Comparison of ENCODE assay signal across 15 cellular contexts in genomic region chr9:92738661-92739081, GRCh38. TPM values are rescaled to one million over a fixed set of nuclear protein-coding genes. Genes with fewer than 3 reads are reported as not detected.
DNase-seq lines count a peak whose midpoint lies in the region; ATAC-seq and TF ChIP-seq lines count a peak whose summit lies in the region.
"Had no signal": no experiment of that assay in that cellular context is flagged by ENCODE, and none has a peak within 500 bp of the region (broad histone marks: within the 10 kb centered on the region; RNA-seq: fewer than 3 reads in every experiment).

No MANE protein-coding gene starts in this region.

- H3K4me1 Mint-ChIP-seq in effector memory CD8-positive, alpha-beta T cell (ENCODE audit: low read depth in 2 of 2) = peaks cover 60 to 68% of the 10 kb centered on the region in 2 donors
- H3K4me1 Mint-ChIP-seq in type B pancreatic cell (ENCODE audit: unreplicated experiment) = peaks cover 39% of the 10 kb centered on the region

- H3K27ac Mint-ChIP-seq in effector memory CD8-positive, alpha-beta T cell = peak overlapping the region; percentile 55 to 64
- H3K27ac Mint-ChIP-seq in type B pancreatic cell = peak overlapping the region; percentile 51
- H3K27ac Mint-ChIP-seq: activated B cell treated with CpG ODN at 0.5 μM for 24 hours; activated naive CD4-positive, alpha-beta T cell treated with anti-CD3 and anti-CD28 coated beads, Interleukin-2, amount 50 U/mL, for 24 hours had no signal

- H3K9me2 ChIP-seq in OCI-LY1 (ENCODE audit: low read depth, low read length) = no peaks in the 10 kb centered on the region

- no peak for ATAC-seq in effector memory CD8-positive, alpha-beta T cell (replicated peaks)
- ATAC-seq in lung (ENCODE audit: insufficient read depth, low FRiP score) (no peak), HG03571 (IDR thresholded peaks at IDR 0.05; ENCODE audit: unreplicated experiment) (no peak)
- ATAC-seq: HCT116 had no signal

- H3K9ac ChIP-seq in OCI-LY1 (ENCODE audit: low read length) = no peak overlapping the region; the same call in 1 of the 2 replicates

- TF ChIP-seq CTCF in OCI-LY1 (IDR thresholded peaks at IDR 0.05; ENCODE audit: low read length) (no peak), lung (IDR thresholded peaks at IDR 0.05; ENCODE audit: control extremely low read depth, extremely low read depth) (no peak), type B pancreatic cell (conservative IDR thresholded peaks at IDR 0.05) (no peak)

- 66 to 75% methylated on average over 5 of the region's 5 CpGs for WGBS in lung, 2 donors

- no peaks in the 10 kb centered on the region for H3K9me3 ChIP-seq in OCI-LY1 (ENCODE audit: low read length)
- H3K9me3 ChIP-seq in lung (ENCODE audit: control insufficient read depth in 2 of 2, insufficient read depth in 1 of 2, low read length in 1 of 2) = no peaks in the 10 kb centered on the region

- H3K27me3 ChIP-seq in OCI-LY1 (ENCODE audit: insufficient read depth, low read length) (no peaks in the 10 kb centered on the region), lung (ENCODE audit: control insufficient read depth, insufficient read depth) (no peaks in the 10 kb centered on the region)

- peaks cover 72% of the 10 kb centered on the region for H3K79me2 ChIP-seq in OCI-LY1 (ENCODE audit: insufficient read depth, low read length)

- no peak overlapping the region for H2AFZ ChIP-seq in OCI-LY1 (ENCODE audit: low read length)

- no peak overlapping the region for H3K4me2 ChIP-seq in OCI-LY1 (ENCODE audit: low read length)

- H3K9me3 Mint-ChIP-seq in effector memory CD8-positive, alpha-beta T cell = no peaks in the 10 kb centered on the region
- H3K9me3 Mint-ChIP-seq in type B pancreatic cell = no peaks in the 10 kb centered on the region
- H3K9me3 Mint-ChIP-seq: activated B cell treated with CpG ODN at 0.5 μM for 24 hours; activated naive CD4-positive, alpha-beta T cell treated with anti-CD3 and anti-CD28 coated beads, Interleukin-2, amount 50 U/mL, for 24 hours; stimulated activated naive CD8-positive, alpha-beta T cell treated with anti-CD3 and anti-CD28 coated beads, Interleukin-15, Interleukin-2, amounts not matched to agents 100 ng/mL and 50 ng/mL, for 24 hours had no signal

- peak overlapping the region; percentile 8 to 24 for H3K4me3 Mint-ChIP-seq in effector memory CD8-positive, alpha-beta T cell
- H3K4me3 Mint-ChIP-seq in type B pancreatic cell = no peak overlapping the region
- H3K4me3 Mint-ChIP-seq: activated B cell treated with CpG ODN at 0.5 μM for 24 hours; activated naive CD4-positive, alpha-beta T cell treated with anti-CD3 and anti-CD28 coated beads, Interleukin-2, amount 50 U/mL, for 24 hours; stimulated activated naive CD8-positive, alpha-beta T cell treated with anti-CD3 and anti-CD28 coated beads, Interleukin-15, Interleukin-2, amounts not matched to agents 100 ng/mL and 50 ng/mL, for 24 hours had no signal

- H3K4me1 ChIP-seq in OCI-LY1 (ENCODE audit: insufficient read depth, low read length, severe bottlenecking) (peaks cover 88% of the 10 kb centered on the region), lung (ENCODE audit: control insufficient read depth in 2 of 2, insufficient read depth in 2 of 2, low read length in 2 of 2) (peaks cover 36 to 46% of the 10 kb centered on the region in 2 donors)

- H4K20me1 ChIP-seq in OCI-LY1 (ENCODE audit: insufficient read depth, low read length) = no peaks in the 10 kb centered on the region

- H3K4me3 ChIP-seq in OCI-LY1 (ENCODE audit: low read depth, low read length, poor library complexity, severe bottlenecking) = no peak overlapping the region
- H3K4me3 ChIP-seq in lung = no peak overlapping the region

- no peaks in the 10 kb centered on the region for H3K27me3 Mint-ChIP-seq in effector memory CD8-positive, alpha-beta T cell
- no peaks in the 10 kb centered on the region for H3K27me3 Mint-ChIP-seq in type B pancreatic cell
- H3K27me3 Mint-ChIP-seq: activated B cell treated with CpG ODN at 0.5 μM for 24 hours; activated naive CD4-positive, alpha-beta T cell treated with anti-CD3 and anti-CD28 coated beads, Interleukin-2, amount 50 U/mL, for 24 hours; stimulated activated naive CD8-positive, alpha-beta T cell treated with anti-CD3 and anti-CD28 coated beads, Interleukin-15, Interleukin-2, amounts not matched to agents 100 ng/mL and 50 ng/mL, for 24 hours had no signal

- no peak for DNase-seq in effector memory CD8-positive, alpha-beta T cell
- DNase-seq in lung (ENCODE audit: low spot score) (no peak), type B pancreatic cell (ENCODE audit: extremely low spot score, unreplicated experiment) (no peak), NCI-H2227 (lab: John Stamatoyannopoulos, UW; ENCODE audit: unreplicated experiment) (no peak), NCI-H187 treated with DMSO at 0.1 percent for 48 hours (lab: John Stamatoyannopoulos, UW) (no peak)
- DNase-seq: activated B cell treated with CpG ODN at 0.5 μM for 24 hours; GF-D8; midbrain; NCI-H1417 treated with DMSO at 0.1 percent for 48 hours; stimulated activated CD4-positive, alpha-beta T cell treated with anti-CD3 and anti-CD28 coated beads, Interleukin-15, amount 100 ng/mL, for 24 hours had no signal

- H3K36me3 Mint-ChIP-seq in effector memory CD8-positive, alpha-beta T cell (ENCODE audit: insufficient read depth) = no peaks in the 10 kb centered on the region
- peaks cover 3% of the 10 kb centered on the region for H3K36me3 Mint-ChIP-seq in type B pancreatic cell

- H3K36me3 ChIP-seq in OCI-LY1 (ENCODE audit: insufficient read depth, low read length) (no peaks in the 10 kb centered on the region), lung (ENCODE audit: control insufficient read depth in 2 of 2, insufficient read depth in 2 of 2, low read length in 2 of 2) (no peaks in the 10 kb centered on the region)

- H3F3A ChIP-seq in OCI-LY1 (ENCODE audit: insufficient read depth, low read length) = no peaks in the 10 kb centered on the region

- H3K27ac ChIP-seq in OCI-LY1 (ENCODE audit: low read depth, low read length, poor library complexity, severe bottlenecking) = peak overlapping the region; percentile 87
- H3K27ac ChIP-seq in lung (ENCODE audit: low read depth in 1 of 2, low read length in 1 of 2) = peak overlapping the region; percentile 37 to 57

RNA-seq across cellular contexts. Expression of gene BICD2, which starts 26.0 kb away (rescaled TPM):
- total RNA-seq in lung = 10 to 100 TPM; 32.9 to 33.2 TPM
- 10 to 100 TPM; 13.8 to 20.0 TPM for polyA plus RNA-seq in lung
- 26.8 and 28.6 TPM in 2 replicates for total RNA-seq in type B pancreatic cell (ENCODE audit: low replicate concordance)
